In the genomic region with DNA sequence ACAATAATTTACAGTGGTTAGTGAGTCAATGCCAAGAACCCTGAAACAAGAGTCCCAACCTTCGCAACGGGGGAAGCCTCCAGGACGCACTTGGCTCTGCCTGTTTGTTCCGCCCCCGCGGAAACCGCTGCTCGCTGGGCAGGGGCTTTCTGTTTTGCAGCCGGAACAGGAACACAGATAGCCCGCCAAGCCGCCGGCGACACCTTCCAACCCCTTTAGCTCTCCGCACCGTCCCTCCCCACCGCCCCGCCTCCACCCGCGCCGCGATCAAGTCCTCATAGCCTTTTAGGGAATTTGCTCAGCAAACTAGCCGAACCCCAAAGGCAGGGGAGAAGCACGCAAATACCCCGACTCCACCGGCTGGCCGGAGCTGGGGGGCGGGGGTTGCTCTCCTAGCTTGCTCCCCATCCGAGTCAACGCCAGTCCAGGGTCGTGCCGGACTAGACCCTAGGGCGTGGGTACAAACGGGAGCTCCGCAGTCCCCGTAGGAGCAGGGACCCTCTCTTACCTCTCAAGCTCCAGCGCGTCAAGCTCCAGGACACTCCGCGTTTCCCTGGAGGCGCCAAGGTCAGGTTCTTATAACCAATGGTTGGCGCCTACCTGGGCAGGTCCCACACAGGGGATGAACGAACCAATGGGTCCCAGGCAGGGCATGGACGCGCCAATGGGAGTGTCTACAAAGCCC, we compare ENCODE assay signal across 8 cellular contexts. TPM values are rescaled to one million over a fixed set of nuclear protein-coding genes. Genes with fewer than 3 reads are reported as not detected.
DNase-seq lines count a peak whose midpoint lies in the region; ATAC-seq, FAIRE-seq and TF ChIP-seq lines count a peak whose summit lies in the region.

SLFN13 (minus strand) TSS at position 553 of the 685 bp plus-strand sequence. CDS start 3,086 bp downstream, outside the sequence.

- DNase-seq in GM18507 (ENCODE audit: extremely low spot score, insufficient read length, low read depth) (peak; percentile 64), NCI-H460 (ENCODE audit: extremely low read depth, low read depth) (peak; percentile 11), epithelial cell of esophagus (ENCODE audit: low read depth) (peak; percentile 85), WERI-Rb-1 (no peak)
- DNase-seq in activated CD8-positive, alpha-beta memory T cell treated with anti-CD3 and anti-CD28 coated beads for 24 hours = peak; percentile 95
- peak; percentile 89 to 95 for DNase-seq in stimulated activated CD8-positive, alpha-beta memory T cell treated with anti-CD3 and anti-CD28 coated beads, Interleukin-7, amount 100 ng/mL, for 48 hours (ENCODE audit: extremely low read depth in 1 of 2, low read depth in 1 of 2)

- H3K27ac ChIP-seq in muscle layer of duodenum (ENCODE audit: low read length) (no peak within 1 kb of the TSS), WERI-Rb-1 (no peak within 1 kb of the TSS)

- H3K27me3 ChIP-seq in muscle layer of duodenum (ENCODE audit: low read depth, low read length) (no peaks in the 10 kb centered on the region), WERI-Rb-1 (ENCODE audit: insufficient read depth, low read depth, severe bottlenecking) (peaks cover 81% of the 10 kb centered on the region)

- H3K36me3 ChIP-seq in muscle layer of duodenum (ENCODE audit: control insufficient read depth in 1 of 2, insufficient read depth in 2 of 2, low read length in 2 of 2) = no peaks in the 10 kb centered on the region
- H3K36me3 ChIP-seq in WERI-Rb-1 = no peaks in the 10 kb centered on the region

- H3K9me3 ChIP-seq in muscle layer of duodenum (ENCODE audit: control insufficient read depth in 1 of 2, low read length in 2 of 2) (no peaks in the 10 kb centered on the region), WERI-Rb-1 (ENCODE audit: severe bottlenecking) (peaks cover 13% of the 10 kb centered on the region)

- peak; percentile 66 for ATAC-seq in HG02943 (IDR thresholded peaks at IDR 0.05; ENCODE audit: low read depth, unreplicated experiment)

- no peak for TF ChIP-seq CTCF in epithelial cell of esophagus (IDR thresholded peaks at IDR 0.05; ENCODE audit: insufficient read depth, low read depth, low read length, missing control alignments)
- no peak for TF ChIP-seq CTCF in WERI-Rb-1 (IDR thresholded peaks at IDR 0.05; ENCODE audit: low read depth, low read length)

- H3K4me1 ChIP-seq in muscle layer of duodenum (ENCODE audit: control insufficient read depth in 1 of 2, insufficient read depth in 2 of 2, low read length in 2 of 2) = peaks cover 3 to 14% of the 10 kb centered on the region in 2 donors

- peak; percentile 93 for FAIRE-seq in GM18507 (lab: Jason Lieb, UNC)

- H3K4me3 ChIP-seq in epithelial cell of esophagus (ENCODE audit: low read length) (peak within 1 kb of the TSS; percentile 48), muscle layer of duodenum (ENCODE audit: low read depth in 1 of 2, low read length in 2 of 2) (peak within 1 kb of the TSS; percentile 64 to 74), WERI-Rb-1 (ENCODE audit: low read depth, low read length) (no peak within 1 kb of the TSS)

RNA-seq across cellular contexts. Expression of gene SLFN13, which starts in this region (rescaled TPM):
- total RNA-seq in NCI-H460 (2014; rRNA removed; shearing (Covaris generic)) = 1.0 and 2.0 TPM in 2 replicates
- polyA plus RNA-seq in NCI-H460 (2014; cell fraction: nucleus; rRNA removed) = 3.5 and 3.9 TPM in 2 replicates
